In genomic region chr6:170542031-170542719, GRCh38 we compare ENCODE assay signal across 28 cellular contexts. TPM values are rescaled to one million over a fixed set of nuclear protein-coding genes. Genes with fewer than 3 reads are reported as not detected.
DNase-seq lines count a peak whose midpoint lies in the region; ATAC-seq and TF ChIP-seq lines count a peak whose summit lies in the region.
"Had no signal": no experiment of that assay in that cellular context is flagged by ENCODE, and none has a peak within 500 bp of the region (broad histone marks: within the 10 kb centered on the region; RNA-seq: fewer than 3 reads in every experiment).

No MANE protein-coding gene starts in this region.

- DNase-seq in activated CD4-positive, alpha-beta T cell treated with anti-CD3 and anti-CD28 coated beads for 36 hours = no peak
- no peak for DNase-seq in activated CD4-positive, alpha-beta T cell treated with anti-CD3 and anti-CD28 coated beads, Interleukin-2, amount 10 ng/mL, durations not matched to agents 24 days and 14 days
- no peak for DNase-seq in CD4-positive, alpha-beta T cell
- DNase-seq in cardiac fibroblast (ENCODE audit: low read depth in 2 of 2) = peak; percentile 16 to 58
- peak; percentile 38 for DNase-seq in mesenchymal stem cell
- DNase-seq in NCI-H510A (lab: John Stamatoyannopoulos, UW) = no peak
- DNase-seq in HT-29 (ENCODE audit: low spot score) = no peak
- no peak for DNase-seq in superior temporal gyrus (ENCODE audit: extremely low spot score)
- DNase-seq: activated CD4-positive, alpha-beta T cell treated with anti-CD3 and anti-CD28 coated beads, Interleukin-2, amount 50 U/mL, for 4 hours; activated gamma-delta T cell treated with Interleukin-2 at 50 U/mL for 16 hours; AML-193; cerebellar nuclear complex; effector memory CD4-positive, alpha-beta T cell; GDM1; Karpas-422; lower lobe of right lung; NCI-H1694; NCI-H524 treated with DMSO at 0.1 percent for 48 hours; NK-92 treated with Interleukin-12 subunit alpha and Interleukin-12 subunit beta, amount 100 ng/mL, for 24 hours; PC-9; Right ventricle myocardium superior; stomach; T-helper 9 cell; upper lobe of left lung; WERI-Rb-1 had no signal

- no peak overlapping the region for H2BK5ac ChIP-seq in mesenchymal stem cell (ENCODE audit: low read depth, low read length, poor library complexity, severe bottlenecking)

- H3K27me3 ChIP-seq in CD4-positive, alpha-beta T cell (ENCODE audit: control insufficient read depth, insufficient read depth, low read length) = no peaks in the 10 kb centered on the region
- H3K27me3 ChIP-seq in mesenchymal stem cell (ENCODE audit: control insufficient read depth in 1 of 2, insufficient read depth in 1 of 2, low read length in 2 of 2) = no peaks in the 10 kb centered on the region
- H3K27me3 ChIP-seq: stomach, upper lobe of left lung had no signal

- no peak overlapping the region for H2BK120ac ChIP-seq in mesenchymal stem cell (ENCODE audit: low read depth, low read length)

- H3K4me3 ChIP-seq in cardiac fibroblast (replicated peaks in 1 of 2; ENCODE audit: low read depth in 2 of 2, low read length in 2 of 2) = no peak overlapping the region
- H3K4me3 ChIP-seq in mesenchymal stem cell (ENCODE audit: insufficient read depth in 1 of 2, low read depth in 1 of 2, low read length in 2 of 2) = no peak overlapping the region
- H3K4me3 ChIP-seq: lower lobe of right lung, PC-9, stomach, upper lobe of left lung had no signal

- H2AK5ac ChIP-seq in mesenchymal stem cell (ENCODE audit: low read length, severe bottlenecking) = no peak overlapping the region

- H3K4me3 Mint-ChIP-seq in activated CD4-positive, alpha-beta T cell treated with anti-CD3 and anti-CD28 coated beads for 36 hours = no peak overlapping the region
- no peak overlapping the region for H3K4me3 Mint-ChIP-seq in activated CD4-positive, alpha-beta T cell treated with anti-CD3 and anti-CD28 coated beads, Interleukin-2, amount 10 ng/mL, durations not matched to agents 24 days and 14 days
- no peak overlapping the region for H3K4me3 Mint-ChIP-seq in CD4-positive, alpha-beta T cell

- H3K9me3 ChIP-seq in CD4-positive, alpha-beta T cell (ENCODE audit: control insufficient read depth, low read length) = no peaks in the 10 kb centered on the region
- no peaks in the 10 kb centered on the region for H3K9me3 ChIP-seq in mesenchymal stem cell (ENCODE audit: control insufficient read depth, low read length)
- H3K9me3 ChIP-seq: lower lobe of right lung, stomach, upper lobe of left lung had no signal

- H3K14ac ChIP-seq in mesenchymal stem cell (ENCODE audit: low read length in 2 of 2) = no peak overlapping the region

- H3K4me2 ChIP-seq in mesenchymal stem cell (ENCODE audit: low read length, poor library complexity, severe bottlenecking) = no peak overlapping the region
- H3K4me2 ChIP-seq: PC-9 had no signal

- no peak overlapping the region for H4K91ac ChIP-seq in mesenchymal stem cell (ENCODE audit: low read length)

- H2BK15ac ChIP-seq in mesenchymal stem cell (ENCODE audit: low read depth, poor library complexity, severe bottlenecking) = no peak overlapping the region

- peaks cover 21% of the 10 kb centered on the region for H3K4me1 Mint-ChIP-seq in activated CD4-positive, alpha-beta T cell treated with anti-CD3 and anti-CD28 coated beads for 36 hours
- H3K4me1 Mint-ChIP-seq in activated CD4-positive, alpha-beta T cell treated with anti-CD3 and anti-CD28 coated beads, Interleukin-2, amount 10 ng/mL, durations not matched to agents 24 days and 14 days = peaks cover 18% of the 10 kb centered on the region
- H3K4me1 Mint-ChIP-seq in CD4-positive, alpha-beta T cell (ENCODE audit: low read depth) = peaks cover 19% of the 10 kb centered on the region

- ATAC-seq in activated CD4-positive, alpha-beta T cell treated with anti-CD3 and anti-CD28 coated beads for 36 hours = no peak
- ATAC-seq in CD4-positive, alpha-beta T cell (ENCODE audit: poor library complexity) = no peak
- ATAC-seq: esophagus mucosa, lower lobe of right lung had no signal

- CTCF ChIA-PET in activated CD4-positive, alpha-beta T cell treated with anti-CD3 and anti-CD28 coated beads for 36 hours (lab: Charles Lee) = interaction anchor here (1.1 to 3.1 kb wide), 4 partner anchors 10 to 13 kb away, joined by 3 to 30 read pairs (median 6); partner anchors contain the start of gene PSMB1
- CTCF ChIA-PET in CD4-positive, alpha-beta T cell (lab: Charles Lee) = interaction anchor here (0.9 to 1.1 kb wide), 2 partner anchors 10 to 16 kb away, joined by 3 read pairs; no protein-coding TSS in a partner anchor

- POLR2A ChIA-PET in activated CD4-positive, alpha-beta T cell treated with anti-CD3 and anti-CD28 coated beads for 36 hours (lab: Charles Lee) = no interaction called here
- POLR2A ChIA-PET in CD4-positive, alpha-beta T cell (lab: Charles Lee) = interaction anchor here (5.0 kb wide), 1 partner anchor 11 kb away, joined by 23 read pairs; the partner anchor contains the start of genes PSMB1 and TBP

- H3K4ac ChIP-seq in mesenchymal stem cell (ENCODE audit: low read depth in 1 of 2, low read length in 2 of 2) = no peak overlapping the region

- no peak overlapping the region for H2BK12ac ChIP-seq in mesenchymal stem cell (ENCODE audit: low read length in 2 of 2)

- H3K9ac ChIP-seq in mesenchymal stem cell (ENCODE audit: low read length) = no peak overlapping the region

- peaks cover 28% of the 10 kb centered on the region for H3K79me1 ChIP-seq in mesenchymal stem cell (replicated peaks; ENCODE audit: low read length, poor library complexity, severe bottlenecking)

- peaks cover 24 to 99% of the 10 kb centered on the region in 2 experiments for H3K36me3 ChIP-seq in mesenchymal stem cell (ENCODE audit: control insufficient read depth in 1 of 2, insufficient read depth in 2 of 2, low read depth in 1 of 2, low read length in 2 of 2)

- TF ChIP-seq CTCF in CD4-positive, alpha-beta T cell (IDR thresholded peaks at IDR 0.05) = no peak
- TF ChIP-seq CTCF in cardiac fibroblast (IDR thresholded peaks at IDR 0.05; ENCODE audit: low read depth, low read length) = no peak

- H3K36me3 Mint-ChIP-seq in activated CD4-positive, alpha-beta T cell treated with anti-CD3 and anti-CD28 coated beads for 36 hours (ENCODE audit: low read depth) = peaks cover 59% of the 10 kb centered on the region
- peaks cover 69% of the 10 kb centered on the region for H3K36me3 Mint-ChIP-seq in activated CD4-positive, alpha-beta T cell treated with anti-CD3 and anti-CD28 coated beads, Interleukin-2, amount 10 ng/mL, durations not matched to agents 24 days and 14 days (ENCODE audit: low read depth)
- peaks cover 100% of the 10 kb centered on the region for H3K36me3 Mint-ChIP-seq in CD4-positive, alpha-beta T cell (ENCODE audit: low read depth)

- no peaks in the 10 kb centered on the region for H3K9me3 Mint-ChIP-seq in activated CD4-positive, alpha-beta T cell treated with anti-CD3 and anti-CD28 coated beads for 36 hours (ENCODE audit: low read depth)
- H3K9me3 Mint-ChIP-seq in activated CD4-positive, alpha-beta T cell treated with anti-CD3 and anti-CD28 coated beads, Interleukin-2, amount 10 ng/mL, durations not matched to agents 24 days and 14 days = no peaks in the 10 kb centered on the region
- H3K9me3 Mint-ChIP-seq in CD4-positive, alpha-beta T cell = no peaks in the 10 kb centered on the region

- H3K23ac ChIP-seq in mesenchymal stem cell (ENCODE audit: low read length in 2 of 2) = no peak overlapping the region

- H3K18ac ChIP-seq in mesenchymal stem cell (ENCODE audit: low read depth in 1 of 2, low read length in 2 of 2) = no peak overlapping the region

- H4K8ac ChIP-seq in mesenchymal stem cell (ENCODE audit: low read length) = no peak overlapping the region

- no peak overlapping the region for H3K27ac ChIP-seq in CD4-positive, alpha-beta T cell (ENCODE audit: low read depth, low read length)
- H3K27ac ChIP-seq in mesenchymal stem cell (ENCODE audit: low read length, poor library complexity, severe bottlenecking) = no peak overlapping the region
- H3K27ac ChIP-seq: 22Rv1, lower lobe of right lung, PC-9, stomach, upper lobe of left lung, WERI-Rb-1 had no signal

- 96% methylated on average over 10 of the region's 10 CpGs for WGBS in mesenchymal stem cell

- H2AFZ ChIP-seq in mesenchymal stem cell (ENCODE audit: low read depth, low read length) = no peak overlapping the region
- H2AFZ ChIP-seq: PC-9 had no signal

- H3K27me3 Mint-ChIP-seq in activated CD4-positive, alpha-beta T cell treated with anti-CD3 and anti-CD28 coated beads for 36 hours = no peaks in the 10 kb centered on the region
- H3K27me3 Mint-ChIP-seq in activated CD4-positive, alpha-beta T cell treated with anti-CD3 and anti-CD28 coated beads, Interleukin-2, amount 10 ng/mL, durations not matched to agents 24 days and 14 days = no peaks in the 10 kb centered on the region
- no peaks in the 10 kb centered on the region for H3K27me3 Mint-ChIP-seq in CD4-positive, alpha-beta T cell
- H3K27me3 Mint-ChIP-seq: progenitor cell of endocrine pancreas had no signal

- H3K4me1 ChIP-seq in mesenchymal stem cell (ENCODE audit: control insufficient read depth, insufficient read depth, low read depth, low read length) = no peaks in the 10 kb centered on the region
- H3K4me1 ChIP-seq: lower lobe of right lung had no signal

- peak overlapping the region; percentile 8 for H3K27ac Mint-ChIP-seq in activated CD4-positive, alpha-beta T cell treated with anti-CD3 and anti-CD28 coated beads for 36 hours
- no peak overlapping the region for H3K27ac Mint-ChIP-seq in activated CD4-positive, alpha-beta T cell treated with anti-CD3 and anti-CD28 coated beads, Interleukin-2, amount 10 ng/mL, durations not matched to agents 24 days and 14 days
- H3K27ac Mint-ChIP-seq in CD4-positive, alpha-beta T cell = peak overlapping the region; percentile 34

- intact Hi-C loops in activated CD4-positive, alpha-beta T cell treated with anti-CD3 and anti-CD28 coated beads for 36 hours (cut with DNase I, micrococcal nuclease) = no loop called here
- intact Hi-C loops in activated CD4-positive, alpha-beta T cell treated with anti-CD3 and anti-CD28 coated beads, Interleukin-2, amount 10 ng/mL, durations not matched to agents 24 days and 14 days (cut with micrococcal nuclease) = no loop called here
- intact Hi-C loops in CD4-positive, alpha-beta T cell (cut with DNase I, micrococcal nuclease) = no loop called here

RNA-seq across cellular contexts. Expression of gene PSMB1, which starts 10.9 kb away (rescaled TPM):
- 100 to 1,000 TPM; 129 to 245 TPM for total RNA-seq in activated CD4-positive, alpha-beta T cell treated with anti-CD3 and anti-CD28 coated beads for 36 hours
- total RNA-seq in activated CD4-positive, alpha-beta T cell treated with anti-CD3 and anti-CD28 coated beads, Interleukin-2, amount 10 ng/mL, durations not matched to agents 24 days and 14 days = 288 TPM in 2 replicates
- 100 to 1,000 TPM in 1 of 2 experiments, 10 to 100 TPM in 1; 98.8 to 108 TPM for total RNA-seq in CD4-positive, alpha-beta T cell
- polyA plus RNA-seq in mesenchymal stem cell (2013, experiment 1 of 2) = 243 TPM
- polyA plus RNA-seq in mesenchymal stem cell (2013, experiment 2 of 2) = 250 TPM
- 358 and 431 TPM in 2 replicates for total RNA-seq in HT-29 (2014; rRNA removed; shearing (Covaris generic))

RNA-seq across cellular contexts. Expression of gene TBP, which starts 12.0 kb away (rescaled TPM):
- total RNA-seq in activated CD4-positive, alpha-beta T cell treated with anti-CD3 and anti-CD28 coated beads for 36 hours = 10 to 100 TPM; 23.9 to 27.4 TPM
- 28.4 and 29.2 TPM in 2 replicates for total RNA-seq in activated CD4-positive, alpha-beta T cell treated with anti-CD3 and anti-CD28 coated beads, Interleukin-2, amount 10 ng/mL, durations not matched to agents 24 days and 14 days
- total RNA-seq in CD4-positive, alpha-beta T cell = 10 to 100 TPM; 12.6 to 14.1 TPM
- polyA plus RNA-seq in mesenchymal stem cell (2013, experiment 1 of 2) = 14.0 TPM
- polyA plus RNA-seq in mesenchymal stem cell (2013, experiment 2 of 2) = 14.2 TPM
- total RNA-seq in HT-29 (2014; rRNA removed; shearing (Covaris generic)) = 19.6 and 32.1 TPM in 2 replicates

RNA-seq across cellular contexts. Expression of gene PDCD2, which starts 42.3 kb away (rescaled TPM):
- total RNA-seq in activated CD4-positive, alpha-beta T cell treated with anti-CD3 and anti-CD28 coated beads for 36 hours = 100 to 1,000 TPM; 133 to 152 TPM
- total RNA-seq in activated CD4-positive, alpha-beta T cell treated with anti-CD3 and anti-CD28 coated beads, Interleukin-2, amount 10 ng/mL, durations not matched to agents 24 days and 14 days = 138 and 139 TPM in 2 replicates
- total RNA-seq in CD4-positive, alpha-beta T cell = 10 to 100 TPM; 56.9 to 57.1 TPM
- 48.7 TPM for polyA plus RNA-seq in mesenchymal stem cell (2013, experiment 1 of 2)
- polyA plus RNA-seq in mesenchymal stem cell (2013, experiment 2 of 2) = 49.7 TPM
- total RNA-seq in HT-29 (2014; rRNA removed; shearing (Covaris generic)) = 117 and 128 TPM in 2 replicates

Comparison
In these comparisons a context has a peak if more than half of its experiments do, and no peak if none do; other contexts are left out.
1. DNase-seq: peak in cardiac fibroblast (2 of 2) and mesenchymal stem cell (single experiment); none in activated CD4-positive, alpha-beta T cell treated with anti-CD3 and anti-CD28 coated beads for 36 hours (single experiment), activated CD4-positive, alpha-beta T cell treated with anti-CD3 and anti-CD28 coated beads, Interleukin-2, amount 10 ng/mL, durations not matched to agents 24 days and 14 days (single experiment), CD4-positive, alpha-beta T cell (0 of 10), NCI-H510A (single experiment), HT-29 (single experiment) and superior temporal gyrus (single experiment).